1 cellular context compared by ENCODE assay signal in the genomic region with DNA sequence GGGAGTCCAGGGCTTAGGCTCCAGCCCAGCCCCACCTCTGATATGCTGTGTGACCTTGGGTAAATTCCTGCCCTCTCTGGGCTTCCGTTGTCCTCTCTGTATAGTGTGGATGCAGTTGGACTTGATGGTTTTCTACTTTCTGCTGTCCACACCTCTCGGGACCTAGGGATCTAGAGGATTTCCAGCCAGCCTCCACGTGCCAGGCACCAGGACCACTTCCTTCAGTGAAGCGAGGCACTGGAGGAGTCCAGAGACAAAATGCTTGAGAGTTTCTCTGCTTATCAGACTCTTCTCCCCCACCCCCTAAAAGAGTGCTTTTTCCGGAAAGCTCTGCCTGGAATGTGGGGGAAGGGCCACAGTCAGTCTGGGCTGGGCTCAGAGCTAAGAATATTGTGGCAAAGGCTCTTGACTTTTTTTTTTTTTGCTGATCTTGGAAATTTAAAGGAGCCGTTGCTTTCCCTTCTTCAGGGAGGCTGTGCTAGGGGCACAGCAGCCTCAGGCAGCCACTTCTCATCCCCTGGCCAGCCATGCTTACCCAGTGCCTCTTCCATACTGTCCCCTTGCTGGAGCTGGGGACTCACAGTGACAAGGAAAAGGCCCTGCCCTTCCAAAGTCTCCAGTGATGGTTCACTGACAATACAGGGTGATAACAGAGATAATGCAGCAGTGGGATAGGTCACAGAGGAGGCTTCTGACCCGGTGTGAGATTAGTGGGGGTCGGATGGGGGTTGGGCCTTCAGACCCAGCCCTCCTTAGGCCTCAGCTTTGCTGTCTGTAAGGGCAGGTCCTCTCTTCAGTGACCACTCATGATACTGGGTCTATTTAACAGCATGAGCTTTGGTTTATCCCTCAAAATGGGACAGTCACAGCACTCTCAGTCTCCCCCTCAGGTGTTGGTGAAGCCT.
TF ChIP-seq lines count a peak whose summit lies in the region.

No MANE protein-coding gene starts in this region.

TF ChIP-seq in K562, 482 proteins besides CTCF, POLR2A, EP300 and RAD21 (continued from another document and continues in another):
- TF ChIP-seq, protein P1, sequence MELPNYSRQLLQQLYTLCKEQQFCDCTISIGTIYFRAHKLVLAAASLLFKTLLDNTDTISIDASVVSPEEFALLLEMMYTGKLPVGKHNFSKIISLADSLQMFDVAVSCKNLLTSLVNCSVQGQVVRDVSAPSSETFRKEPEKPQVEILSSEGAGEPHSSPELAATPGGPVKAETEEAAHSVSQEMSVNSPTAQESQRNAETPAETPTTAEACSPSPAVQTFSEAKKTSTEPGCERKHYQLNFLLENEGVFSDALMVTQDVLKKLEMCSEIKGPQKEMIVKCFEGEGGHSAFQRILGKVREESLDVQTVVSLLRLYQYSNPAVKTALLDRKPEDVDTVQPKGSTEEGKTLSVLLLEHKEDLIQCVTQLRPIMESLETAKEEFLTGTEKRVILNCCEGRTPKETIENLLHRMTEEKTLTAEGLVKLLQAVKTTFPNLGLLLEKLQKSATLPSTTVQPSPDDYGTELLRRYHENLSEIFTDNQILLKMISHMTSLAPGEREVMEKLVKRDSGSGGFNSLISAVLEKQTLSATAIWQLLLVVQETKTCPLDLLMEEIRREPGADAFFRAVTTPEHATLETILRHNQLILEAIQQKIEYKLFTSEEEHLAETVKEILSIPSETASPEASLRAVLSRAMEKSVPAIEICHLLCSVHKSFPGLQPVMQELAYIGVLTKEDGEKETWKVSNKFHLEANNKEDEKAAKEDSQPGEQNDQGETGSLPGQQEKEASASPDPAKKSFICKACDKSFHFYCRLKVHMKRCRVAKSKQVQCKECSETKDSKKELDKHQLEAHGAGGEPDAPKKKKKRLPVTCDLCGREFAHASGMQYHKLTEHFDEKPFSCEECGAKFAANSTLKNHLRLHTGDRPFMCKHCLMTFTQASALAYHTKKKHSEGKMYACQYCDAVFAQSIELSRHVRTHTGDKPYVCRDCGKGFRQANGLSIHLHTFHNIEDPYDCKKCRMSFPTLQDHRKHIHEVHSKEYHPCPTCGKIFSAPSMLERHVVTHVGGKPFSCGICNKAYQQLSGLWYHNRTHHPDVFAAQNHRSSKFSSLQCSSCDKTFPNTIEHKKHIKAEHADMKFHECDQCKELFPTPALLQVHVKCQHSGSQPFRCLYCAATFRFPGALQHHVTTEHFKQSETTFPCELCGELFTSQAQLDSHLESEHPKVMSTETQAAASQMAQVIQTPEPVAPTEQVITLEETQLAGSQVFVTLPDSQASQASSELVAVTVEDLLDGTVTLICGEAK (IDR thresholded peaks at IDR 0.05) = no peak
- TF ChIP-seq, protein P1 (CRISPR knock-in tag; IDR thresholded peaks at IDR 0.05) = no peak
- TF ChIP-seq, protein P2, sequence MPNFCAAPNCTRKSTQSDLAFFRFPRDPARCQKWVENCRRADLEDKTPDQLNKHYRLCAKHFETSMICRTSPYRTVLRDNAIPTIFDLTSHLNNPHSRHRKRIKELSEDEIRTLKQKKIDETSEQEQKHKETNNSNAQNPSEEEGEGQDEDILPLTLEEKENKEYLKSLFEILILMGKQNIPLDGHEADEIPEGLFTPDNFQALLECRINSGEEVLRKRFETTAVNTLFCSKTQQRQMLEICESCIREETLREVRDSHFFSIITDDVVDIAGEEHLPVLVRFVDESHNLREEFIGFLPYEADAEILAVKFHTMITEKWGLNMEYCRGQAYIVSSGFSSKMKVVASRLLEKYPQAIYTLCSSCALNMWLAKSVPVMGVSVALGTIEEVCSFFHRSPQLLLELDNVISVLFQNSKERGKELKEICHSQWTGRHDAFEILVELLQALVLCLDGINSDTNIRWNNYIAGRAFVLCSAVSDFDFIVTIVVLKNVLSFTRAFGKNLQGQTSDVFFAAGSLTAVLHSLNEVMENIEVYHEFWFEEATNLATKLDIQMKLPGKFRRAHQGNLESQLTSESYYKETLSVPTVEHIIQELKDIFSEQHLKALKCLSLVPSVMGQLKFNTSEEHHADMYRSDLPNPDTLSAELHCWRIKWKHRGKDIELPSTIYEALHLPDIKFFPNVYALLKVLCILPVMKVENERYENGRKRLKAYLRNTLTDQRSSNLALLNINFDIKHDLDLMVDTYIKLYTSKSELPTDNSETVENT (CRISPR knock-in tag; IDR thresholded peaks at IDR 0.05) = no peak
- TF ChIP-seq PHF20 (IDR thresholded peaks at IDR 0.05; ENCODE audit: partially characterized antibody) (peak; percentile 72), PURB (CRISPR knock-in tag; IDR thresholded peaks at IDR 0.05; ENCODE audit: low read depth) (no peak), STAT5B (CRISPR knock-in tag; IDR thresholded peaks at IDR 0.05) (no peak), GABPA (tag; conservative IDR thresholded peaks at IDR 0.05; ENCODE audit: low read depth) (peak; percentile 31; the same call in 1 of the 2 replicates), ZNF780A (CRISPR knock-in tag; IDR thresholded peaks at IDR 0.05) (no peak), TEAD1 (CRISPR knock-in tag; IDR thresholded peaks at IDR 0.05) (peak in 1 of 2 experiments; percentile 95; a peak in 1 of 4 replicates), PTTG1 (tag; IDR thresholded peaks at IDR 0.05; ENCODE audit: low read depth) (no peak), LEF1 (IDR thresholded peaks at IDR 0.05) (peak; percentile 88), BRD4 (IDR thresholded peaks at IDR 0.05) (peak; percentile 74; the same call in 1 of the 2 replicates), NFRKB (IDR thresholded peaks at IDR 0.05; ENCODE audit: low read depth) (peak; percentile 63), ELF1 (tag; IDR thresholded peaks at IDR 0.05) (peak; percentile 53; the same call in 1 of the 2 replicates), MAFG (tag; conservative IDR thresholded peaks at IDR 0.05) (peak; percentile 89), TAF7 (tag; IDR thresholded peaks at IDR 0.05) (no peak), CHD4 (IDR thresholded peaks at IDR 0.05; ENCODE audit: insufficient read depth, insufficient replicate concordance, low read depth, low read length, poor library complexity, severe bottlenecking) (peak; percentile 92)
- TF ChIP-seq, protein P3, sequence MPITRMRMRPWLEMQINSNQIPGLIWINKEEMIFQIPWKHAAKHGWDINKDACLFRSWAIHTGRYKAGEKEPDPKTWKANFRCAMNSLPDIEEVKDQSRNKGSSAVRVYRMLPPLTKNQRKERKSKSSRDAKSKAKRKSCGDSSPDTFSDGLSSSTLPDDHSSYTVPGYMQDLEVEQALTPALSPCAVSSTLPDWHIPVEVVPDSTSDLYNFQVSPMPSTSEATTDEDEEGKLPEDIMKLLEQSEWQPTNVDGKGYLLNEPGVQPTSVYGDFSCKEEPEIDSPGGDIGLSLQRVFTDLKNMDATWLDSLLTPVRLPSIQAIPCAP (CRISPR knock-in tag; IDR thresholded peaks at IDR 0.05; ENCODE audit: borderline replicate concordance) = no peak
- TF ChIP-seq, protein P4, sequence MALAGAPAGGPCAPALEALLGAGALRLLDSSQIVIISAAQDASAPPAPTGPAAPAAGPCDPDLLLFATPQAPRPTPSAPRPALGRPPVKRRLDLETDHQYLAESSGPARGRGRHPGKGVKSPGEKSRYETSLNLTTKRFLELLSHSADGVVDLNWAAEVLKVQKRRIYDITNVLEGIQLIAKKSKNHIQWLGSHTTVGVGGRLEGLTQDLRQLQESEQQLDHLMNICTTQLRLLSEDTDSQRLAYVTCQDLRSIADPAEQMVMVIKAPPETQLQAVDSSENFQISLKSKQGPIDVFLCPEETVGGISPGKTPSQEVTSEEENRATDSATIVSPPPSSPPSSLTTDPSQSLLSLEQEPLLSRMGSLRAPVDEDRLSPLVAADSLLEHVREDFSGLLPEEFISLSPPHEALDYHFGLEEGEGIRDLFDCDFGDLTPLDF (CRISPR knock-in tag; IDR thresholded peaks at IDR 0.05) = no peak
- TF ChIP-seq, protein P5, sequence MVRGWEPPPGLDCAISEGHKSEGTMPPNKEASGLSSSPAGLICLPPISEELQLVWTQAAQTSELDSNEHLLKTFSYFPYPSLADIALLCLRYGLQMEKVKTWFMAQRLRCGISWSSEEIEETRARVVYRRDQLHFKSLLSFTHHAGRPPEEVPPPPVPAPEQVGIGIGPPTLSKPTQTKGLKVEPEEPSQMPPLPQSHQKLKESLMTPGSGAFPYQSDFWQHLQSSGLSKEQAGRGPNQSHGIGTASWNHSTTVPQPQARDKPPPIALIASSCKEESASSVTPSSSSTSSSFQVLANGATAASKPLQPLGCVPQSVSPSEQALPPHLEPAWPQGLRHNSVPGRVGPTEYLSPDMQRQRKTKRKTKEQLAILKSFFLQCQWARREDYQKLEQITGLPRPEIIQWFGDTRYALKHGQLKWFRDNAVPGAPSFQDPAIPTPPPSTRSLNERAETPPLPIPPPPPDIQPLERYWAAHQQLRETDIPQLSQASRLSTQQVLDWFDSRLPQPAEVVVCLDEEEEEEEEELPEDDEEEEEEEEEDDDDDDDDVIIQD (CRISPR knock-in tag; IDR thresholded peaks at IDR 0.05) = no peak
- TF ChIP-seq, protein P6, sequence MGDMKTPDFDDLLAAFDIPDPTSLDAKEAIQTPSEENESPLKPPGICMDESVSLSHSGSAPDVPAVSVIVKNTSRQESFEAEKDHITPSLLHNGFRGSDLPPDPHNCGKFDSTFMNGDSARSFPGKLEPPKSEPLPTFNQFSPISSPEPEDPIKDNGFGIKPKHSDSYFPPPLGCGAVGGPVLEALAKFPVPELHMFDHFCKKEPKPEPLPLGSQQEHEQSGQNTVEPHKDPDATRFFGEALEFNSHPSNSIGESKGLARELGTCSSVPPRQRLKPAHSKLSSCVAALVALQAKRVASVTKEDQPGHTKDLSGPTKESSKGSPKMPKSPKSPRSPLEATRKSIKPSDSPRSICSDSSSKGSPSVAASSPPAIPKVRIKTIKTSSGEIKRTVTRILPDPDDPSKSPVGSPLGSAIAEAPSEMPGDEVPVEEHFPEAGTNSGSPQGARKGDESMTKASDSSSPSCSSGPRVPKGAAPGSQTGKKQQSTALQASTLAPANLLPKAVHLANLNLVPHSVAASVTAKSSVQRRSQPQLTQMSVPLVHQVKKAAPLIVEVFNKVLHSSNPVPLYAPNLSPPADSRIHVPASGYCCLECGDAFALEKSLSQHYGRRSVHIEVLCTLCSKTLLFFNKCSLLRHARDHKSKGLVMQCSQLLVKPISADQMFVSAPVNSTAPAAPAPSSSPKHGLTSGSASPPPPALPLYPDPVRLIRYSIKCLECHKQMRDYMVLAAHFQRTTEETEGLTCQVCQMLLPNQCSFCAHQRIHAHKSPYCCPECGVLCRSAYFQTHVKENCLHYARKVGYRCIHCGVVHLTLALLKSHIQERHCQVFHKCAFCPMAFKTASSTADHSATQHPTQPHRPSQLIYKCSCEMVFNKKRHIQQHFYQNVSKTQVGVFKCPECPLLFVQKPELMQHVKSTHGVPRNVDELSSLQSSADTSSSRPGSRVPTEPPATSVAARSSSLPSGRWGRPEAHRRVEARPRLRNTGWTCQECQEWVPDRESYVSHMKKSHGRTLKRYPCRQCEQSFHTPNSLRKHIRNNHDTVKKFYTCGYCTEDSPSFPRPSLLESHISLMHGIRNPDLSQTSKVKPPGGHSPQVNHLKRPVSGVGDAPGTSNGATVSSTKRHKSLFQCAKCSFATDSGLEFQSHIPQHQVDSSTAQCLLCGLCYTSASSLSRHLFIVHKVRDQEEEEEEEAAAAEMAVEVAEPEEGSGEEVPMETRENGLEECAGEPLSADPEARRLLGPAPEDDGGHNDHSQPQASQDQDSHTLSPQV (IDR thresholded peaks at IDR 0.05) = peak; percentile 69; the same call in 1 of the 2 replicates
- TF ChIP-seq, protein P7, sequence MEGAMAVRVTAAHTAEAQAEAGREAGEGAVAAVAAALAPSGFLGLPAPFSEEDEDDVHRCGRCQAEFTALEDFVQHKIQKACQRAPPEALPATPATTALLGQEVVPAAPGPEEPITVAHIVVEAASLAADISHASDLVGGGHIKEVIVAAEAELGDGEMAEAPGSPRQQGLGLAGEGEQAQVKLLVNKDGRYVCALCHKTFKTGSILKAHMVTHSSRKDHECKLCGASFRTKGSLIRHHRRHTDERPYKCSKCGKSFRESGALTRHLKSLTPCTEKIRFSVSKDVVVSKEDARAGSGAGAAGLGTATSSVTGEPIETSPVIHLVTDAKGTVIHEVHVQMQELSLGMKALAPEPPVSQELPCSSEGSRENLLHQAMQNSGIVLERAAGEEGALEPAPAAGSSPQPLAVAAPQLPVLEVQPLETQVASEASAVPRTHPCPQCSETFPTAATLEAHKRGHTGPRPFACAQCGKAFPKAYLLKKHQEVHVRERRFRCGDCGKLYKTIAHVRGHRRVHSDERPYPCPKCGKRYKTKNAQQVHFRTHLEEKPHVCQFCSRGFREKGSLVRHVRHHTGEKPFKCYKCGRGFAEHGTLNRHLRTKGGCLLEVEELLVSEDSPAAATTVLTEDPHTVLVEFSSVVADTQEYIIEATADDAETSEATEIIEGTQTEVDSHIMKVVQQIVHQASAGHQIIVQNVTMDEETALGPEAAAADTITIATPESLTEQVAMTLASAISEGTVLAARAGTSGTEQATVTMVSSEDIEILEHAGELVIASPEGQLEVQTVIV (CRISPR knock-in tag; IDR thresholded peaks at IDR 0.05; ENCODE audit: borderline replicate concordance) = no peak
